In genomic region chr1:176752505-176752904, GRCh38 we compare ENCODE assay signal across 27 cellular contexts.
"Had no signal": no experiment of that assay in that cellular context is flagged by ENCODE, and none has a peak within 500 bp of the region (broad histone marks: within the 10 kb centered on the region; RNA-seq: fewer than 3 reads in every experiment).

No MANE protein-coding gene starts in this region.

- H3K4me2 ChIP-seq: PC-9 had no signal

- FAIRE-seq: bronchial epithelial cell, TTC549 had no signal

- H3K4me3 ChIP-seq: body of pancreas, PC-9, SK-N-MC had no signal

- H3K9me3 Mint-ChIP-seq: activated B cell treated with CpG ODN at 0.5 μM for 24 hours; activated CD4-positive, alpha-beta T cell treated with anti-CD3 and anti-CD28 coated beads, Interleukin-2, amount 10 ng/mL, durations not matched to agents 24 days and 14 days; activated naive CD4-positive, alpha-beta T cell treated with anti-CD3 and anti-CD28 coated beads, Interleukin-2, amount 50 U/mL, for 24 hours; activated T-helper 1 cell treated with anti-CD3 and anti-CD28 coated beads, Interleukin-12 subunit alpha, Interleukin-12 subunit beta, Interleukin-2, Interleukin-4 antibody, amounts not matched to agents 30 ng/mL and 10 ng/mL and 1 ng/mL, durations not matched to agents 14 hours and 24 hours and 36 hours had no signal

- DNase-seq: activated B cell treated with CpG ODN at 0.5 μM for 24 hours; activated CD4-positive, alpha-beta T cell treated with anti-CD3 and anti-CD28 coated beads for 1 hour; activated CD4-positive, alpha-beta T cell treated with anti-CD3 and anti-CD28 coated beads, Interleukin-2, amount 10 ng/mL, durations not matched to agents 24 days and 14 days; activated CD4-positive, alpha-beta T cell treated with anti-CD3 and anti-CD28 coated beads, Interleukin-2, amount 50 U/mL, for 48 hours; activated CD8-positive, alpha-beta memory T cell treated with anti-CD3 and anti-CD28 coated beads, Interleukin-2, amount 10 ng/mL, durations not matched to agents 7 days and 5 days; activated effector memory CD4-positive, alpha-beta T cell treated with Interleukin-2 at 50 U/mL for 16 hours; activated naive CD4-positive, alpha-beta T cell; activated T-cell treated with anti-CD3 and anti-CD28 coated beads, Interleukin-2, amount 50 U/mL, for 24 hours; aorta; body of pancreas; central memory CD4-positive, alpha-beta T cell; NCI-H1092; NCI-H1417; NCI-H1930; NCI-H2107; NCI-H2171 treated with DMSO at 0.1 percent for 48 hours; NCI-H226; NCI-H526; PC-9; T-cell; T-helper 2 cell; T1000 had no signal

- H3K4me3 Mint-ChIP-seq: activated B cell treated with CpG ODN at 0.5 μM for 24 hours; activated CD4-positive, alpha-beta T cell treated with anti-CD3 and anti-CD28 coated beads, Interleukin-2, amount 10 ng/mL, durations not matched to agents 24 days and 14 days; activated CD8-positive, alpha-beta memory T cell treated with anti-CD3 and anti-CD28 coated beads, Interleukin-2, amount 10 ng/mL, durations not matched to agents 7 days and 5 days; activated naive CD4-positive, alpha-beta T cell treated with anti-CD3 and anti-CD28 coated beads, Interleukin-2, amount 50 U/mL, for 24 hours; activated T-cell treated with anti-CD3 and anti-CD28 coated beads, Interleukin-2, amount 50 U/mL, for 24 hours; activated T-helper 1 cell treated with anti-CD3 and anti-CD28 coated beads, Interleukin-12 subunit alpha, Interleukin-12 subunit beta, Interleukin-2, Interleukin-4 antibody, amounts not matched to agents 30 ng/mL and 10 ng/mL and 1 ng/mL, durations not matched to agents 14 hours and 24 hours and 36 hours; T-cell had no signal

- H3K4me1 ChIP-seq: body of pancreas had no signal

- H3K27ac Mint-ChIP-seq: activated B cell treated with CpG ODN at 0.5 μM for 24 hours; activated CD4-positive, alpha-beta T cell treated with anti-CD3 and anti-CD28 coated beads, Interleukin-2, amount 10 ng/mL, durations not matched to agents 24 days and 14 days; activated CD8-positive, alpha-beta memory T cell treated with anti-CD3 and anti-CD28 coated beads, Interleukin-2, amount 10 ng/mL, durations not matched to agents 7 days and 5 days; activated naive CD4-positive, alpha-beta T cell treated with anti-CD3 and anti-CD28 coated beads, Interleukin-2, amount 50 U/mL, for 24 hours; activated T-cell treated with anti-CD3 and anti-CD28 coated beads, Interleukin-2, amount 50 U/mL, for 24 hours; activated T-helper 1 cell treated with anti-CD3 and anti-CD28 coated beads, Interleukin-12 subunit alpha, Interleukin-12 subunit beta, Interleukin-2, Interleukin-4 antibody, amounts not matched to agents 30 ng/mL and 10 ng/mL and 1 ng/mL, durations not matched to agents 14 hours and 24 hours and 36 hours; T-cell had no signal

- H3K27me3 ChIP-seq: body of pancreas had no signal

- H3K4me1 Mint-ChIP-seq: activated B cell treated with CpG ODN at 0.5 μM for 24 hours; activated CD4-positive, alpha-beta T cell treated with anti-CD3 and anti-CD28 coated beads, Interleukin-2, amount 10 ng/mL, durations not matched to agents 24 days and 14 days; activated CD8-positive, alpha-beta memory T cell treated with anti-CD3 and anti-CD28 coated beads, Interleukin-2, amount 10 ng/mL, durations not matched to agents 7 days and 5 days; activated naive CD4-positive, alpha-beta T cell treated with anti-CD3 and anti-CD28 coated beads, Interleukin-2, amount 50 U/mL, for 24 hours; T-cell had no signal

- H3K9me3 ChIP-seq: body of pancreas had no signal

- H3K27ac ChIP-seq: body of pancreas, PC-9, SK-N-MC had no signal

- H3K27me3 Mint-ChIP-seq: activated CD4-positive, alpha-beta T cell treated with anti-CD3 and anti-CD28 coated beads, Interleukin-2, amount 10 ng/mL, durations not matched to agents 24 days and 14 days; activated CD8-positive, alpha-beta memory T cell treated with anti-CD3 and anti-CD28 coated beads, Interleukin-2, amount 10 ng/mL, durations not matched to agents 7 days and 5 days; activated naive CD4-positive, alpha-beta T cell treated with anti-CD3 and anti-CD28 coated beads, Interleukin-2, amount 50 U/mL, for 24 hours; activated T-cell treated with anti-CD3 and anti-CD28 coated beads, Interleukin-2, amount 50 U/mL, for 24 hours had no signal

- H2AFZ ChIP-seq: PC-9 had no signal

- ATAC-seq: activated CD8-positive, alpha-beta memory T cell treated with anti-CD3 and anti-CD28 coated beads, Interleukin-2, amount 10 ng/mL, durations not matched to agents 7 days and 5 days; body of pancreas; T-cell had no signal

- H3K36me3 Mint-ChIP-seq: activated CD8-positive, alpha-beta memory T cell treated with anti-CD3 and anti-CD28 coated beads, Interleukin-2, amount 10 ng/mL, durations not matched to agents 7 days and 5 days; activated naive CD4-positive, alpha-beta T cell treated with anti-CD3 and anti-CD28 coated beads, Interleukin-2, amount 50 U/mL, for 24 hours; T-cell had no signal
